In genomic region chr10:66604195-66604594, GRCh38 we compare ENCODE assay signal across 22 cellular contexts.
"Had no signal": no experiment of that assay in that cellular context is flagged by ENCODE, and none has a peak within 500 bp of the region (broad histone marks: within the 10 kb centered on the region; RNA-seq: fewer than 3 reads in every experiment).

No MANE protein-coding gene starts in this region.

- H3K9me3 ChIP-seq: neutrophil, tibial artery, uterus had no signal

- H3K27me3 ChIP-seq: adrenal gland, breast epithelium, gastroesophageal sphincter, heart left ventricle, neutrophil, tibial artery, uterus had no signal

- H3K36me3 Mint-ChIP-seq: activated naive CD4-positive, alpha-beta T cell treated with anti-CD3 and anti-CD28 coated beads, Interleukin-2, amount 50 U/mL, for 24 hours had no signal

- H2AFZ ChIP-seq: parathyroid adenoma had no signal

- H3K4me1 ChIP-seq: adrenal gland, breast epithelium, gastroesophageal sphincter, heart left ventricle, lower lobe of right lung, parathyroid adenoma, tibial artery, uterus had no signal

- H3K4me1 Mint-ChIP-seq: activated naive CD4-positive, alpha-beta T cell treated with anti-CD3 and anti-CD28 coated beads, Interleukin-2, amount 50 U/mL, for 24 hours; natural killer cell; T-helper 17 cell had no signal

- H3K27ac Mint-ChIP-seq: activated naive CD4-positive, alpha-beta T cell treated with anti-CD3 and anti-CD28 coated beads, Interleukin-2, amount 50 U/mL, for 24 hours; natural killer cell; T-helper 17 cell had no signal

- H3K27me3 Mint-ChIP-seq: activated naive CD4-positive, alpha-beta T cell treated with anti-CD3 and anti-CD28 coated beads, Interleukin-2, amount 50 U/mL, for 24 hours; T-helper 17 cell had no signal

- H3K9ac ChIP-seq: parathyroid adenoma had no signal

- H3K27ac ChIP-seq: adrenal gland, breast epithelium, gastroesophageal sphincter, heart left ventricle, lower lobe of right lung, neutrophil, parathyroid adenoma, tibial artery, uterus, VCaP had no signal

- H3K4me3 Mint-ChIP-seq: activated naive CD4-positive, alpha-beta T cell treated with anti-CD3 and anti-CD28 coated beads, Interleukin-2, amount 50 U/mL, for 24 hours; natural killer cell; T-helper 17 cell had no signal

- H3K4me3 ChIP-seq: adrenal gland, breast epithelium, gastroesophageal sphincter, heart left ventricle, lower lobe of right lung, tibial artery, uterus had no signal

- H3K36me3 ChIP-seq: adrenal gland, breast epithelium, gastroesophageal sphincter, heart left ventricle, lower lobe of right lung, neutrophil, tibial artery, uterus had no signal

- DNase-seq: activated CD4-positive, alpha-beta T cell treated with anti-CD3 and anti-CD28 coated beads, Interleukin-2, amount 50 U/mL, for 4 hours; activated gamma-delta T cell; adrenal gland; cerebellar nuclear complex; cortex of kidney; effector CD4-positive, alpha-beta T cell; heart left ventricle; left cardiac atrium; lower lobe of right lung; natural killer cell; retina; stimulated activated naive CD4-positive, alpha-beta T cell treated with Interleukin-2 at 50 U/mL for 16 hours; T-helper 17 cell; uterus had no signal

- ATAC-seq: esophagus mucosa, gastroesophageal sphincter, heart left ventricle, left cardiac atrium, lower lobe of right lung, natural killer cell, T-helper 17 cell had no signal
